ENCODE assay signal across 11 cellular contexts in genomic region chr2:172460780-172461201, GRCh38. TPM values are rescaled to one million over a fixed set of nuclear protein-coding genes. Genes with fewer than 3 reads are reported as not detected.
DNase-seq lines count a peak whose midpoint lies in the region; ATAC-seq and TF ChIP-seq lines count a peak whose summit lies in the region.
"Had no signal": no experiment of that assay in that cellular context is flagged by ENCODE, and none has a peak within 500 bp of the region (broad histone marks: within the 10 kb centered on the region; RNA-seq: fewer than 3 reads in every experiment).

No MANE protein-coding gene starts in this region.

- no peaks in the 10 kb centered on the region for H3K27me3 Mint-ChIP-seq in activated naive CD8-positive, alpha-beta T cell
- H3K27me3 Mint-ChIP-seq in activated naive CD8-positive, alpha-beta T cell treated with anti-CD3 and anti-CD28 coated beads, Interleukin-2, amount 50 U/mL, for 24 hours = no peaks in the 10 kb centered on the region

- intact Hi-C loops in stomach (cut with DNase I; ENCODE audit: low total_unique reads) = loop anchor here (5.0 kb wide), 1 partner anchor 288 kb away; no protein-coding TSS in a partner anchor

- peak overlapping the region; percentile 20 for H3K4me3 Mint-ChIP-seq in activated naive CD8-positive, alpha-beta T cell
- H3K4me3 Mint-ChIP-seq in activated naive CD8-positive, alpha-beta T cell treated with anti-CD3 and anti-CD28 coated beads, Interleukin-2, amount 50 U/mL, for 24 hours = no peak overlapping the region

- H3K36me3 Mint-ChIP-seq in activated naive CD8-positive, alpha-beta T cell = no peaks in the 10 kb centered on the region
- peaks cover 2% of the 10 kb centered on the region for H3K36me3 Mint-ChIP-seq in activated naive CD8-positive, alpha-beta T cell treated with anti-CD3 and anti-CD28 coated beads, Interleukin-2, amount 50 U/mL, for 24 hours (ENCODE audit: low read depth)

- peaks cover 92% of the 10 kb centered on the region for H3K4me1 Mint-ChIP-seq in activated naive CD8-positive, alpha-beta T cell (ENCODE audit: low read depth)
- H3K4me1 Mint-ChIP-seq in activated naive CD8-positive, alpha-beta T cell treated with anti-CD3 and anti-CD28 coated beads, Interleukin-2, amount 50 U/mL, for 24 hours = peaks cover 88% of the 10 kb centered on the region

- DNase-seq in activated naive CD8-positive, alpha-beta T cell treated with anti-CD3 and anti-CD28 coated beads, Interleukin-2, amount 50 U/mL, for 24 hours = no peak
- DNase-seq in NOMO-1 treated with DMSO at 0.1 percent for 48 hours (lab: John Stamatoyannopoulos, UW; ENCODE audit: unreplicated experiment) (peak; percentile 76), cardiac fibroblast (ENCODE audit: low read depth in 2 of 2) (peak; percentile 15 to 44), stomach (no peak)
- DNase-seq: activated CD4-positive, alpha-beta T cell treated with anti-CD3 and anti-CD28 coated beads for 4 hours; NCI-H1930; uterus had no signal

- peaks cover 0 to 8% (median 0%) of the 10 kb centered on the region in 3 donors for H3K27me3 ChIP-seq in stomach
- H3K27me3 ChIP-seq: uterus had no signal

- no peaks in the 10 kb centered on the region for H3K9me3 ChIP-seq in stomach
- H3K9me3 ChIP-seq: uterus had no signal

- no peak for TF ChIP-seq EP300 in stomach (IDR thresholded peaks at IDR 0.05)

- peak overlapping the region in 4 of 5 donors; percentile 20 to 90 (median 78) for H3K27ac ChIP-seq in stomach

- no peak for ATAC-seq in activated naive CD8-positive, alpha-beta T cell treated with anti-CD3 and anti-CD28 coated beads, Interleukin-2, amount 50 U/mL, for 24 hours
- no peak for ATAC-seq in HG03439 (IDR thresholded peaks at IDR 0.05; ENCODE audit: unreplicated experiment)
- no peak for ATAC-seq in HG03196 (IDR thresholded peaks at IDR 0.05; ENCODE audit: unreplicated experiment)
- ATAC-seq in HG02852 (IDR thresholded peaks at IDR 0.05; ENCODE audit: unreplicated experiment) = no peak

- peak overlapping the region; percentile 64 for H3K27ac Mint-ChIP-seq in activated naive CD8-positive, alpha-beta T cell
- H3K27ac Mint-ChIP-seq in activated naive CD8-positive, alpha-beta T cell treated with anti-CD3 and anti-CD28 coated beads, Interleukin-2, amount 50 U/mL, for 24 hours = no peak overlapping the region

- WGBS in stomach, 5 donors = 46 to 84% (median 50%) methylated on average over 1 of the region's 1 CpG

- no peak for TF ChIP-seq POLR2A in stomach (IDR thresholded peaks at IDR 0.05)

- no peaks in the 10 kb centered on the region for H3K9me3 Mint-ChIP-seq in activated naive CD8-positive, alpha-beta T cell (ENCODE audit: low read depth)
- no peaks in the 10 kb centered on the region for H3K9me3 Mint-ChIP-seq in activated naive CD8-positive, alpha-beta T cell treated with anti-CD3 and anti-CD28 coated beads, Interleukin-2, amount 50 U/mL, for 24 hours

- H3K4me1 ChIP-seq in stomach = peaks cover 39 to 86% (median 64%) of the 10 kb centered on the region in 4 donors

- no peak overlapping the region for H3K4me3 ChIP-seq in cardiac fibroblast (replicated peaks in 1 of 2; ENCODE audit: low read depth in 2 of 2, low read length in 2 of 2)
- no peak overlapping the region for H3K4me3 ChIP-seq in stomach
- H3K4me3 ChIP-seq: uterus had no signal

- H3K36me3 ChIP-seq in stomach = no peaks in the 10 kb centered on the region
- H3K36me3 ChIP-seq: uterus had no signal

- TF ChIP-seq CTCF in cardiac fibroblast (IDR thresholded peaks at IDR 0.05; ENCODE audit: low read depth, low read length) (no peak), stomach (IDR thresholded peaks at IDR 0.05) (no peak)

RNA-seq across cellular contexts. Expression of gene ITGA6, which starts 33.4 kb away (rescaled TPM):
- 100 to 1,000 TPM in 3 of 5 donors, 10 to 100 TPM in 2; 20.4 to 391 (median 212) TPM for total RNA-seq in stomach
- polyA plus RNA-seq in stomach = 10 to 100 TPM; 10.7 to 19.5 (median 18.4) TPM

Comparison
In these comparisons a context has a peak if more than half of its experiments do, and no peak if none do; other contexts are left out.
1. DNase-seq: peak in NOMO-1 treated with DMSO at 0.1 percent for 48 hours (single experiment) and cardiac fibroblast (2 of 2); none in activated naive CD8-positive, alpha-beta T cell treated with anti-CD3 and anti-CD28 coated beads, Interleukin-2, amount 50 U/mL, for 24 hours (single experiment) and stomach (single experiment).